17 cellular contexts compared by ENCODE assay signal in genomic region chr9:71744754-71745521, GRCh38. TPM values are rescaled to one million over a fixed set of nuclear protein-coding genes. Genes with fewer than 3 reads are reported as not detected.
DNase-seq lines count a peak whose midpoint lies in the region; ATAC-seq and TF ChIP-seq lines count a peak whose summit lies in the region.
"Had no signal": no experiment of that assay in that cellular context is flagged by ENCODE, and none has a peak within 500 bp of the region (broad histone marks: within the 10 kb centered on the region; RNA-seq: fewer than 3 reads in every experiment).

No MANE protein-coding gene starts in this region.

- no peak for ATAC-seq in effector memory CD8-positive, alpha-beta T cell (replicated peaks)
- no peak for ATAC-seq in HG03342 (IDR thresholded peaks at IDR 0.05; ENCODE audit: unreplicated experiment)
- ATAC-seq: GM12878, sciatic nerve had no signal

- H3K27ac Mint-ChIP-seq in effector memory CD8-positive, alpha-beta T cell, result peak overlapping the region; percentile 53 to 54
- no peak overlapping the region for H3K27ac Mint-ChIP-seq in neural progenitor cell
- H3K27ac Mint-ChIP-seq: dendritic cell treated with granulocyte-macrophage colony-stimulating factor and Interleukin-4, amounts not matched to agents 40 ng/mL and 50 ng/mL, for 4 days; nephron progenitor cell; T-helper 1 cell treated with Interleukin-12 subunit alpha and Interleukin-12 subunit beta and Interleukin-4 antibody, amounts not matched to agents 30 μg/mL and 1 μg/mL, for 36 hours had no signal

- H3K9me3 ChIP-seq in HUES48 (ENCODE audit: control insufficient read depth, insufficient read depth, low read length) (no peaks in the 10 kb centered on the region), neural progenitor cell (ENCODE audit: low read depth) (no peaks in the 10 kb centered on the region), ovary (no peaks in the 10 kb centered on the region)

- 94 to 98% (median 95%) methylated on average over 16 of the region's 16 CpGs for WGBS in ovary, 3 donors

- peaks cover 100% of the 10 kb centered on the region for H3K79me2 ChIP-seq in neural progenitor cell (ENCODE audit: low read depth)

- H3K27me3 Mint-ChIP-seq in effector memory CD8-positive, alpha-beta T cell, result no peaks in the 10 kb centered on the region
- H3K27me3 Mint-ChIP-seq in neural progenitor cell (ENCODE audit: insufficient read depth, low read depth), result peaks cover 6% of the 10 kb centered on the region
- H3K27me3 Mint-ChIP-seq: CD8-positive, alpha-beta memory T cell; dendritic cell treated with granulocyte-macrophage colony-stimulating factor and Interleukin-4, amounts not matched to agents 40 ng/mL and 50 ng/mL, for 4 days; IgD-negative memory B cell had no signal

- TF ChIP-seq POLR2A in ovary (IDR thresholded peaks at IDR 0.05), result no peak

- no peak for TF ChIP-seq EP300 in ovary (IDR thresholded peaks at IDR 0.05)

- H3K4me1 Mint-ChIP-seq in effector memory CD8-positive, alpha-beta T cell (ENCODE audit: low read depth in 2 of 2), result peaks cover 7 to 29% of the 10 kb centered on the region in 2 donors
- H3K4me1 Mint-ChIP-seq in neural progenitor cell, result no peaks in the 10 kb centered on the region
- H3K4me1 Mint-ChIP-seq: nephron progenitor cell had no signal

- H3K27ac ChIP-seq in HUES48 (ENCODE audit: low read depth, low read length), result peak overlapping the region; percentile 52
- H3K27ac ChIP-seq in neural progenitor cell, result peak overlapping the region; percentile 61
- H3K27ac ChIP-seq in ovary, result no peak overlapping the region

- TF ChIP-seq CTCF in neural progenitor cell (IDR thresholded peaks at IDR 0.05), result no peak
- TF ChIP-seq CTCF in ovary (IDR thresholded peaks at IDR 0.05), result no peak

- H3F3A ChIP-seq in neural progenitor cell (ENCODE audit: low read depth), result no peaks in the 10 kb centered on the region

- H3K36me3 Mint-ChIP-seq in effector memory CD8-positive, alpha-beta T cell (ENCODE audit: insufficient read depth), result peaks cover 88% of the 10 kb centered on the region
- peaks cover 73% of the 10 kb centered on the region for H3K36me3 Mint-ChIP-seq in neural progenitor cell

- H3K9ac ChIP-seq in HUES48 (ENCODE audit: low read depth, low read length), result no peak overlapping the region
- no peak overlapping the region for H3K9ac ChIP-seq in neural progenitor cell

- no peak overlapping the region for H3K4me3 Mint-ChIP-seq in effector memory CD8-positive, alpha-beta T cell
- H3K4me3 Mint-ChIP-seq in neural progenitor cell, result no peak overlapping the region
- H3K4me3 Mint-ChIP-seq: CD8-positive, alpha-beta memory T cell; dendritic cell treated with granulocyte-macrophage colony-stimulating factor and Interleukin-4, amounts not matched to agents 40 ng/mL and 50 ng/mL, for 4 days; IgD-negative memory B cell; nephron progenitor cell; T-helper 1 cell treated with Interleukin-12 subunit alpha and Interleukin-12 subunit beta and Interleukin-4 antibody, amounts not matched to agents 30 μg/mL and 1 μg/mL, for 36 hours had no signal

- H4K20me1 ChIP-seq in neural progenitor cell (ENCODE audit: low read depth), result peaks cover 94% of the 10 kb centered on the region

- DNase-seq in ELF-1 (ENCODE audit: low read depth, low spot score) (peak; percentile 47), neural progenitor cell (ENCODE audit: low spot score) (no peak), ovary (no peak), COLO668 (lab: John Stamatoyannopoulos, UW; ENCODE audit: unreplicated experiment) (no peak)
- no peak for DNase-seq in effector memory CD8-positive, alpha-beta T cell
- DNase-seq: activated effector memory CD4-positive, alpha-beta T cell treated with anti-CD3 and anti-CD28 coated beads, Interleukin-2, amount 50 U/mL, for 16 hours; CD8-positive, alpha-beta memory T cell; DMS79; NCI-H524; nephron progenitor cell had no signal

- H3K4me2 ChIP-seq in neural progenitor cell, result peak overlapping the region; percentile 15

- H3K4me3 ChIP-seq in HUES48 (ENCODE audit: low read depth, low read length), result no peak overlapping the region
- H3K4me3 ChIP-seq in neural progenitor cell, result no peak overlapping the region
- no peak overlapping the region for H3K4me3 ChIP-seq in ovary
- H3K4me3 ChIP-seq: GM12878 had no signal

- H3K4me1 ChIP-seq in HUES48 (ENCODE audit: control insufficient read depth, insufficient read depth, low read length) (peaks cover 43% of the 10 kb centered on the region), neural progenitor cell (peaks cover 9% of the 10 kb centered on the region), ovary (ENCODE audit: insufficient read depth) (peaks cover 3% of the 10 kb centered on the region)

- H3K36me3 ChIP-seq in HUES48 (ENCODE audit: control insufficient read depth, insufficient read depth, low read length), result peaks cover 83% of the 10 kb centered on the region
- H3K36me3 ChIP-seq in neural progenitor cell, result peaks cover 48% of the 10 kb centered on the region
- no peaks in the 10 kb centered on the region for H3K36me3 ChIP-seq in ovary

- H3K27me3 ChIP-seq in HUES48 (ENCODE audit: control insufficient read depth, insufficient read depth, low read length), result no peaks in the 10 kb centered on the region
- no peaks in the 10 kb centered on the region for H3K27me3 ChIP-seq in neural progenitor cell
- no peaks in the 10 kb centered on the region for H3K27me3 ChIP-seq in ovary

- intact Hi-C loops in ovary (cut with DNase I), result no loop called here

- no peaks in the 10 kb centered on the region for H3K9me3 Mint-ChIP-seq in effector memory CD8-positive, alpha-beta T cell
- H3K9me3 Mint-ChIP-seq in neural progenitor cell, result no peaks in the 10 kb centered on the region
- H3K9me3 Mint-ChIP-seq: CD8-positive, alpha-beta memory T cell; dendritic cell treated with granulocyte-macrophage colony-stimulating factor and Interleukin-4, amounts not matched to agents 40 ng/mL and 50 ng/mL, for 4 days; IgD-negative memory B cell; nephron progenitor cell; T-helper 1 cell treated with Interleukin-12 subunit alpha and Interleukin-12 subunit beta and Interleukin-4 antibody, amounts not matched to agents 30 μg/mL and 1 μg/mL, for 36 hours had no signal

- no peak overlapping the region for H2AFZ ChIP-seq in neural progenitor cell (replicated peaks)

RNA-seq across cellular contexts. Expression of gene CEMIP2, which starts 23.4 kb away (rescaled TPM):
- total RNA-seq in neural progenitor cell (ENCODE audit: low replicate concordance) (185 and 218 TPM in 2 replicates), ovary (10 to 100 TPM in 5 of 7 donors, 1 to 10 TPM in 2; 7.6 to 91.3 (median 11.2) TPM)
- 10 to 100 TPM in 1 of 2 donors, 1 to 10 TPM in 1; 6.3 to 11.0 TPM for polyA plus RNA-seq in ovary

Comparison
In these comparisons a context has a peak if more than half of its experiments do, and no peak if none do; other contexts are left out.
1. H3K27ac ChIP-seq: peak in HUES48 (single experiment) and neural progenitor cell (single experiment); none in ovary (0 of 2).